Comparison of ENCODE assay signal across 20 cellular contexts in the genomic region with DNA sequence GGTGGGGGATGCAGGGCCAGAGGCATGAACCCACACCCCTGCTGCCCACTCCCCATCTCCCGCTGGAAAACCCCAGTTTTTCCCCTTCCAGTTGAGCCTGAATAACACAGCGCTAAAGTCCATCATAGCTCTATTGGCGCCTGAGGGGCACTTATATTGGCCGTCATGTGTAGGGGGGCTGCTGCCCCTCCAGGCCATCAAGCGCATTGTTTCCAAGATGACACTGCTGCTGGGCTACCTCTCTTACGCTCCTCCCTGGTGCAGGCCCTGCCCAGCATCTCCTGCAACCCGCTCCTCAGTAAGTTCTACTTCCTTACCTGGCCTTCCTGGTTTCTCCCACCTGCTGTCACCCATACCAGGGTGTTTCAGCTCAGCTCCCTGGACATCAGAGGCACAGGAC.
DNase-seq lines count a peak whose midpoint lies in the region; ATAC-seq, FAIRE-seq and TF ChIP-seq lines count a peak whose summit lies in the region.
"Had no signal": no experiment of that assay in that cellular context is flagged by ENCODE, and none has a peak within 500 bp of the region (broad histone marks: within the 10 kb centered on the region; RNA-seq: fewer than 3 reads in every experiment).

No MANE protein-coding gene starts in this region.

- H4K5ac ChIP-seq in H9 (ENCODE audit: insufficient read length, low read depth, low read length) = no peak overlapping the region

- H3K36me3 ChIP-seq in K562 (ENCODE audit: control insufficient read depth, insufficient read depth, low read length) (no peaks in the 10 kb centered on the region), esophagus muscularis mucosa (no peaks in the 10 kb centered on the region), neural progenitor cell (no peaks in the 10 kb centered on the region)
- H3K36me3 ChIP-seq: BE2C had no signal

- H2AFZ ChIP-seq in H9 (ENCODE audit: low read length) (no peak overlapping the region), K562 (ENCODE audit: low read depth, low read length) (0 out of 2 replicates have a peak overlapping the region, but pooled peaks have one; percentile 49), neural progenitor cell (replicated peaks) (no peak overlapping the region)

- no peak overlapping the region for H3K9ac ChIP-seq in H9 (ENCODE audit: extremely low read depth, insufficient read length, low read length)
- H3K9ac ChIP-seq in K562 (ENCODE audit: insufficient read depth in 1 of 2, low read depth in 2 of 2, low read length in 2 of 2) = no peak overlapping the region
- H3K9ac ChIP-seq in neural progenitor cell = no peak overlapping the region

- no peaks in the 10 kb centered on the region for H3K23me2 ChIP-seq in H9 (ENCODE audit: insufficient read length, low read depth, low read length, poor library complexity, severe bottlenecking)

- no peaks in the 10 kb centered on the region for H3K79me1 ChIP-seq in H9 (ENCODE audit: insufficient read depth, low read depth, low read length, poor library complexity, severe bottlenecking)

- no peak overlapping the region for H3K56ac ChIP-seq in H9 (ENCODE audit: insufficient read length, low read depth, low read length)

- no peaks in the 10 kb centered on the region for H3K27me3 ChIP-seq in H9 (ENCODE audit: insufficient read depth, low read length)
- 0 out of 5 replicates have a peak, but pooled peaks cover 0 to 5% of the 10 kb centered on the region in 2 experiments for H3K27me3 ChIP-seq in K562 (ENCODE audit: control insufficient read depth in 2 of 2, insufficient read depth in 2 of 2, low read length in 2 of 2)
- H3K27me3 ChIP-seq in esophagus muscularis mucosa = no peaks in the 10 kb centered on the region
- H3K27me3 ChIP-seq in neural progenitor cell = no peaks in the 10 kb centered on the region
- H3K27me3 ChIP-seq: BE2C had no signal

- H4K20me1 ChIP-seq in H9 (ENCODE audit: control insufficient read depth, insufficient read depth, insufficient read length) (no peaks in the 10 kb centered on the region), K562 (replicated peaks; ENCODE audit: control insufficient read depth, insufficient read depth, low read length) (no peaks in the 10 kb centered on the region), neural progenitor cell (ENCODE audit: low read depth) (no peaks in the 10 kb centered on the region)

- no peak overlapping the region for H3K18ac ChIP-seq in H9 (ENCODE audit: insufficient read length, low read depth, low read length)

- H3K4me1 ChIP-seq in H9 (ENCODE audit: insufficient read depth, low read length) (no peaks in the 10 kb centered on the region), K562 (replicated peaks in 1 of 2; ENCODE audit: control insufficient read depth in 2 of 2, insufficient read depth in 2 of 2, low read length in 2 of 2) (peaks cover 0 to 8% of the 10 kb centered on the region in 2 experiments; a peak in 2 of 5 replicates), esophagus muscularis mucosa (no peaks in the 10 kb centered on the region), neural progenitor cell (peaks cover 12% of the 10 kb centered on the region)
- H3K4me1 ChIP-seq: BE2C, Caco-2 had no signal

- no CpG with 5 or more reads among the region's 7 CpGs for WGBS in H9 (ENCODE audit: extremely low coverage, insufficient read length, low lambda C conversion rate)
- WGBS in K562 (ENCODE audit: insufficient coverage, low coverage, missing lambda C conversion rate) = 52% methylated on average over 6 of the region's 7 CpGs
- WGBS in esophagus muscularis mucosa = 100% methylated on average over 6 of the region's 7 CpGs

- no peak overlapping the region for H2AK5ac ChIP-seq in H9 (ENCODE audit: insufficient read length, low read length)

- no peak overlapping the region for H3K4me3 Mint-ChIP-seq in H9
- H3K4me3 Mint-ChIP-seq in activated CD8-positive, alpha-beta memory T cell treated with anti-CD3 and anti-CD28 coated beads, Interleukin-2, amount 10 ng/mL, durations not matched to agents 7 days and 5 days = no peak overlapping the region
- no peak overlapping the region for H3K4me3 Mint-ChIP-seq in neural progenitor cell
- H3K4me3 Mint-ChIP-seq in activated T-helper 17 cell treated with anti-CD3 and anti-CD28 coated beads, Interleukin-2, amount 50 U/mL, for 72 hours = no peak overlapping the region
- H3K4me3 Mint-ChIP-seq: CD4-positive, alpha-beta T cell had no signal

- no peak overlapping the region for H3K4me2 ChIP-seq in H9 (ENCODE audit: insufficient read depth, insufficient read length, low read length)
- no peak overlapping the region for H3K4me2 ChIP-seq in K562 (ENCODE audit: insufficient read depth, low read length)
- H3K4me2 ChIP-seq in neural progenitor cell = no peak overlapping the region

- no peak overlapping the region for H4K8ac ChIP-seq in H9 (replicated peaks; ENCODE audit: insufficient read length, low read depth, low read length)

- H3K4ac ChIP-seq in H9 (ENCODE audit: low read depth, low read length) = no peak overlapping the region

- POLR2A ChIA-PET in K562 (lab: Yijun Ruan, JAX) = no interaction called here

- CTCF ChIA-PET in K562 (lab: Yijun Ruan, JAX; ENCODE audit: low intra/inter-chr PET ratio) = no interaction called here
- CTCF ChIA-PET in activated CD8-positive, alpha-beta memory T cell treated with anti-CD3 and anti-CD28 coated beads, Interleukin-2, amount 10 ng/mL, durations not matched to agents 7 days and 5 days (lab: Charles Lee) = no interaction called here

- H3K23ac ChIP-seq in H9 (ENCODE audit: insufficient read length, low read depth, low read length) = no peak overlapping the region

- H3F3A ChIP-seq in neural progenitor cell (ENCODE audit: low read depth) = peaks cover 3% of the 10 kb centered on the region

- no TSS peak for BruUV-seq in K562 (replicated peaks; lab: Mats Ljungman, UMichigan)

- no peak overlapping the region for H2BK5ac ChIP-seq in H9 (ENCODE audit: insufficient read length, low read length)

- no peak for TF ChIP-seq POLR2A in K562 (conservative IDR thresholded peaks at IDR 0.05)
- no peak for TF ChIP-seq POLR2A in esophagus muscularis mucosa (IDR thresholded peaks at IDR 0.05; ENCODE audit: low read depth)

- no peaks in the 10 kb centered on the region for H3K9me1 ChIP-seq in K562 (ENCODE audit: control insufficient read depth, insufficient read depth, low read length)

- no peak overlapping the region for H2BK120ac ChIP-seq in H9 (ENCODE audit: low read depth, low read length, poor library complexity, severe bottlenecking)

- H3K9me3 Mint-ChIP-seq in H9 (no peaks in the 10 kb centered on the region; a peak in 1 of 5 replicates), neural progenitor cell (no peaks in the 10 kb centered on the region)
- H3K9me3 Mint-ChIP-seq in activated CD8-positive, alpha-beta memory T cell treated with anti-CD3 and anti-CD28 coated beads, Interleukin-2, amount 10 ng/mL, durations not matched to agents 7 days and 5 days (ENCODE audit: low read depth) = no peaks in the 10 kb centered on the region
- H3K9me3 Mint-ChIP-seq in activated T-helper 17 cell treated with anti-CD3 and anti-CD28 coated beads, Interleukin-2, amount 50 U/mL, for 72 hours = no peaks in the 10 kb centered on the region
- H3K9me3 Mint-ChIP-seq: CD4-positive, alpha-beta T cell had no signal

- intact Hi-C loops in K562 (cut with micrococcal nuclease) (no loop called here), esophagus muscularis mucosa (cut with DNase I) (no loop called here)

- H3K4me3 ChIP-seq in K562 = no peak overlapping the region
- H3K4me3 ChIP-seq in esophagus muscularis mucosa = no peak overlapping the region
- H3K4me3 ChIP-seq in neural progenitor cell = no peak overlapping the region

- H2BK12ac ChIP-seq in H9 (ENCODE audit: insufficient read length, low read depth, low read length) = no peak overlapping the region

- H2BK15ac ChIP-seq in H9 (ENCODE audit: low read depth, low read length) = no peak overlapping the region

- no peak for TF ChIP-seq EP300 in K562 (IDR thresholded peaks at IDR 0.05; ENCODE audit: low read length)
- no peak for TF ChIP-seq EP300 in esophagus muscularis mucosa (IDR thresholded peaks at IDR 0.05)

- peak; percentile 64; the same call in 2 of the 3 replicates for ATAC-seq in K562
- ATAC-seq in activated CD8-positive, alpha-beta memory T cell treated with anti-CD3 and anti-CD28 coated beads, Interleukin-2, amount 10 ng/mL, durations not matched to agents 7 days and 5 days = no peak
- no peak for ATAC-seq in activated T-helper 17 cell treated with anti-CD3 and anti-CD28 coated beads, Interleukin-2, amount 50 U/mL, for 72 hours (replicated peaks)

- H3K9me3 ChIP-seq in H9 (ENCODE audit: control insufficient read depth, low read depth, low read length) (no peaks in the 10 kb centered on the region), K562 (replicated peaks; ENCODE audit: control insufficient read depth, insufficient read depth, low read depth, low read length) (no peaks in the 10 kb centered on the region), esophagus muscularis mucosa (no peaks in the 10 kb centered on the region), neural progenitor cell (ENCODE audit: low read depth) (no peaks in the 10 kb centered on the region)
- H3K9me3 ChIP-seq: BE2C, Caco-2 had no signal

- peak; percentile 25; the same call in 2 of the 3 replicates for TF ChIP-seq CTCF in H9 (conservative IDR thresholded peaks at IDR 0.05)
- TF ChIP-seq CTCF in K562 (IDR thresholded peaks at IDR 0.05 in 2 of 3, conservative IDR thresholded peaks at IDR 0.05 in 1 of 3; ENCODE audit: insufficient read depth in 2 of 3, low read depth in 1 of 3, low read length in 3 of 3) = peak in 2 of 3 experiments; percentile 2 to 16; a peak in 1 of 6 replicates
- TF ChIP-seq CTCF in esophagus muscularis mucosa (IDR thresholded peaks at IDR 0.05) = no peak
- TF ChIP-seq CTCF in neural progenitor cell (IDR thresholded peaks at IDR 0.05) = no peak

- TF ChIP-seq RAD21 in K562 (CRISPR knock-in tag; conservative IDR thresholded peaks at IDR 0.05 in 1 of 2, IDR thresholded peaks at IDR 0.05 in 1 of 2) = no peak

- H2BK20ac ChIP-seq in H9 (ENCODE audit: low read depth, low read length, poor library complexity, severe bottlenecking) = no peak overlapping the region

- H3K14ac ChIP-seq in H9 (ENCODE audit: insufficient read depth, low read length) = no peak overlapping the region

- DNase-seq in H9 = no peak
- no peak for DNase-seq in K562 (ENCODE audit: extremely low read depth in 1 of 4, low spot score in 3 of 4)
- DNase-seq in esophagus muscularis mucosa (ENCODE audit: extremely low spot score) = peak; percentile 87
- DNase-seq in GM19238 (ENCODE audit: insufficient read length, low spot score) = no peak
- DNase-seq in activated CD8-positive, alpha-beta memory T cell treated with anti-CD3 and anti-CD28 coated beads, Interleukin-2, amount 10 ng/mL, durations not matched to agents 7 days and 5 days = no peak
- DNase-seq in neural progenitor cell (ENCODE audit: low spot score) = no peak
- DNase-seq: ACHN; BE2C; Caco-2; CD4-positive, alpha-beta T cell; DMS153; DMS79; GF-D8; HCEC 1CT; IMR-90; KBM-7 had no signal

- no peak for FAIRE-seq in K562 (lab: Jason Lieb, UNC)
- FAIRE-seq: A204.1, HTR-8/SVneo had no signal

- H3K79me2 ChIP-seq in H9 (ENCODE audit: insufficient read depth, low read length) = no peaks in the 10 kb centered on the region
- H3K79me2 ChIP-seq in K562 (ENCODE audit: control insufficient read depth, insufficient read depth, low read length) = no peaks in the 10 kb centered on the region
- H3K79me2 ChIP-seq in neural progenitor cell (ENCODE audit: low read depth) = no peaks in the 10 kb centered on the region

- H3K4me1 Mint-ChIP-seq in H9 (peaks cover 9 to 12% of the 10 kb centered on the region in 2 experiments), neural progenitor cell (peaks cover 14% of the 10 kb centered on the region)
- H3K4me1 Mint-ChIP-seq in activated CD8-positive, alpha-beta memory T cell treated with anti-CD3 and anti-CD28 coated beads, Interleukin-2, amount 10 ng/mL, durations not matched to agents 7 days and 5 days = no peaks in the 10 kb centered on the region
- H3K4me1 Mint-ChIP-seq in activated T-helper 17 cell treated with anti-CD3 and anti-CD28 coated beads, Interleukin-2, amount 50 U/mL, for 72 hours = no peaks in the 10 kb centered on the region

- no peak overlapping the region for H3K27ac ChIP-seq in H9 (ENCODE audit: insufficient read length, low read depth, low read length)
- no peak overlapping the region for H3K27ac ChIP-seq in K562 (ENCODE audit: extremely low read depth, low read depth, low read length)
- H3K27ac ChIP-seq in esophagus muscularis mucosa (replicated peaks in 1 of 4) = no peak overlapping the region
- H3K27ac ChIP-seq in neural progenitor cell = no peak overlapping the region
- H3K27ac ChIP-seq: C4-2B had no signal

- H3K36me3 Mint-ChIP-seq in H9 (ENCODE audit: insufficient read depth in 1 of 3, low read depth in 3 of 3) (no peaks in the 10 kb centered on the region), neural progenitor cell (peaks cover 2% of the 10 kb centered on the region)
- no peaks in the 10 kb centered on the region for H3K36me3 Mint-ChIP-seq in activated CD8-positive, alpha-beta memory T cell treated with anti-CD3 and anti-CD28 coated beads, Interleukin-2, amount 10 ng/mL, durations not matched to agents 7 days and 5 days
- H3K36me3 Mint-ChIP-seq in activated T-helper 17 cell treated with anti-CD3 and anti-CD28 coated beads, Interleukin-2, amount 50 U/mL, for 72 hours (ENCODE audit: low read depth) = no peaks in the 10 kb centered on the region

- H3K27ac Mint-ChIP-seq in H9 (peak overlapping the region in 1 of 3 experiments; percentile 68; a peak in 1 of 7 replicates), neural progenitor cell (no peak overlapping the region)
- no peak overlapping the region for H3K27ac Mint-ChIP-seq in activated CD8-positive, alpha-beta memory T cell treated with anti-CD3 and anti-CD28 coated beads, Interleukin-2, amount 10 ng/mL, durations not matched to agents 7 days and 5 days
- no peak overlapping the region for H3K27ac Mint-ChIP-seq in activated T-helper 17 cell treated with anti-CD3 and anti-CD28 coated beads, Interleukin-2, amount 50 U/mL, for 72 hours
- H3K27ac Mint-ChIP-seq: CD4-positive, alpha-beta T cell had no signal

- H4K91ac ChIP-seq in H9 (ENCODE audit: insufficient read length, low read depth, low read length) = no peak overlapping the region

- in situ Hi-C loops in K562 (cut with MboI) = no loop called here

- H3K27me3 Mint-ChIP-seq in H9 (ENCODE audit: low read depth) (peaks cover 4% of the 10 kb centered on the region; the same call in 1 of the 2 replicates), neural progenitor cell (ENCODE audit: insufficient read depth, low read depth) (peaks cover 7% of the 10 kb centered on the region)
- H3K27me3 Mint-ChIP-seq in activated CD8-positive, alpha-beta memory T cell treated with anti-CD3 and anti-CD28 coated beads, Interleukin-2, amount 10 ng/mL, durations not matched to agents 7 days and 5 days = peaks cover 2% of the 10 kb centered on the region
- no peaks in the 10 kb centered on the region for H3K27me3 Mint-ChIP-seq in activated T-helper 17 cell treated with anti-CD3 and anti-CD28 coated beads, Interleukin-2, amount 50 U/mL, for 72 hours
- H3K27me3 Mint-ChIP-seq: CD4-positive, alpha-beta T cell had no signal

- no peak overlapping the region for H3T11ph ChIP-seq in H9 (ENCODE audit: low read length)

Comparison
In these comparisons a context has a peak if more than half of its experiments do, and no peak if none do; other contexts are left out.
1. CTCF ChIP-seq: peak in H9 (single experiment) and K562 (2 of 3); none in esophagus muscularis mucosa (0 of 3) and neural progenitor cell (single experiment).